ENCODE assay signal across 10 cellular contexts in the genomic region with DNA sequence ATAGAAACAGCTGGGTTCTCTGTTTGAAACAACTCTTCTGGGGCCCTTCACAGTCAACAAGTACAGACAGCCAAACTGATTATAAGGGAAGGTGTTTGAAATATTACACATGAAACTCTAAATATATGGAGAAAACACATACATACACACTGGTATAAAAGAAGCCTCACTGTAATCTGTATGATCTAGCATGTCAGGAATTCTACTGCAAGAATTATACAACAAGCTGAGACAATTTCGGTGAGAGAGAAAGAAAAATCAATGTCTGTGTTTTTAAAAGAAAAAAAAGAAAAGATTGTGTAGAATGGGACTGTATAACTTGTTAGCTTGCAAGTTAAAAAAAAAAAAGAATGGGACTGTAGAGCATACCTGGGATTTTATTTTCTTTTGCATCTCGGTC. TPM values are rescaled to one million over a fixed set of nuclear protein-coding genes. Genes with fewer than 3 reads are reported as not detected.
DNase-seq lines count a peak whose midpoint lies in the region; ATAC-seq and TF ChIP-seq lines count a peak whose summit lies in the region.
"Had no signal": no experiment of that assay in that cellular context is flagged by ENCODE, and none has a peak within 500 bp of the region (broad histone marks: within the 10 kb centered on the region; RNA-seq: fewer than 3 reads in every experiment).

No MANE protein-coding gene starts in this region.

- H3K9ac ChIP-seq in subcutaneous abdominal adipose tissue (ENCODE audit: low read length in 5 of 5): peak overlapping the region in 2 of 5 donors; percentile 20 to 28

- peaks cover 14% of the 10 kb centered on the region for H3K4me1 Mint-ChIP-seq in MCF 10A (ENCODE audit: insufficient read depth, unreplicated experiment)
- peaks cover 24% of the 10 kb centered on the region for H3K4me1 Mint-ChIP-seq in stimulated activated naive CD8-positive, alpha-beta T cell treated with anti-CD3 and anti-CD28 coated beads, Interleukin-15, amount 100 ng/mL, for 72 hours

- POLR2A ChIA-PET in MCF 10A (lab: Yijun Ruan, JAX): interaction anchor here (1.0 to 2.9 kb wide), 4 partner anchors 11 to 17 kb away, joined by 3 to 9 read pairs (median 6); no protein-coding TSS in a partner anchor

- intact Hi-C loops in cardiac septum (cut with DNase I) (loop anchor here (2.0 kb wide), 1 partner anchor 18 kb away; no protein-coding TSS in a partner anchor), MCF 10A (cut with micrococcal nuclease) (no loop called here)

- peak overlapping the region; percentile 77 for H3K27ac Mint-ChIP-seq in MCF 10A (ENCODE audit: low read depth, unreplicated experiment)
- no peak overlapping the region for H3K27ac Mint-ChIP-seq in stimulated activated naive CD8-positive, alpha-beta T cell treated with anti-CD3 and anti-CD28 coated beads, Interleukin-15, amount 100 ng/mL, for 72 hours

- H3K4me3 ChIP-seq in cardiac muscle cell (no peak overlapping the region), subcutaneous abdominal adipose tissue (ENCODE audit: low read depth in 1 of 5, low read length in 5 of 5) (no peak overlapping the region)
- H3K4me3 ChIP-seq: ovary, upper lobe of right lung had no signal

- peaks cover 6% of the 10 kb centered on the region for H3K36me3 Mint-ChIP-seq in MCF 10A (ENCODE audit: insufficient read depth, unreplicated experiment)

- no TSS peak for BruUV-seq in MCF 10A (replicated peaks; lab: Mats Ljungman, UMichigan)

- H3K9me3 ChIP-seq in cardiac muscle cell (ENCODE audit: low read depth): no peaks in the 10 kb centered on the region
- H3K9me3 ChIP-seq in subcutaneous abdominal adipose tissue (ENCODE audit: control insufficient read depth in 5 of 5, low read length in 5 of 5): peaks cover 0 to 11% (median 0%) of the 10 kb centered on the region in 5 donors
- H3K9me3 ChIP-seq: ovary, upper lobe of right lung had no signal

- H3K27me3 ChIP-seq in cardiac muscle cell (no peaks in the 10 kb centered on the region), subcutaneous abdominal adipose tissue (ENCODE audit: control insufficient read depth in 5 of 5, insufficient read depth in 4 of 5, low read length in 5 of 5) (no peaks in the 10 kb centered on the region)
- H3K27me3 ChIP-seq: ovary, upper lobe of right lung had no signal

- no peaks in the 10 kb centered on the region for H3K27me3 Mint-ChIP-seq in MCF 10A (ENCODE audit: insufficient read depth, unreplicated experiment)
- no peaks in the 10 kb centered on the region for H3K27me3 Mint-ChIP-seq in stimulated activated naive CD8-positive, alpha-beta T cell treated with anti-CD3 and anti-CD28 coated beads, Interleukin-15, amount 100 ng/mL, for 72 hours

- no peaks in the 10 kb centered on the region for H3K36me3 ChIP-seq in cardiac muscle cell
- H3K36me3 ChIP-seq in subcutaneous abdominal adipose tissue (ENCODE audit: control insufficient read depth in 5 of 5, insufficient read depth in 5 of 5, low read length in 5 of 5): peaks cover 0 to 20% (median 11%) of the 10 kb centered on the region in 5 donors
- H3K36me3 ChIP-seq: ovary, upper lobe of right lung had no signal

- H3K9me3 Mint-ChIP-seq in MCF 10A (ENCODE audit: unreplicated experiment): peaks cover 14% of the 10 kb centered on the region
- H3K9me3 Mint-ChIP-seq in stimulated activated naive CD8-positive, alpha-beta T cell treated with anti-CD3 and anti-CD28 coated beads, Interleukin-15, amount 100 ng/mL, for 72 hours: peaks cover 14 to 17% of the 10 kb centered on the region in 2 donors

- CTCF ChIA-PET in MCF 10A (lab: Yijun Ruan, JAX): interaction anchor here (0.7 to 0.8 kb wide), 2 partner anchors 29 to 1883 kb away, joined by 3 to 4 read pairs; no protein-coding TSS in a partner anchor

- peak; percentile 31 for ATAC-seq in HG03064 (IDR thresholded peaks at IDR 0.05; ENCODE audit: low read depth, unreplicated experiment)
- ATAC-seq in stimulated activated naive CD8-positive, alpha-beta T cell treated with anti-CD3 and anti-CD28 coated beads, Interleukin-15, amount 100 ng/mL, for 72 hours: no peak

- H3K4me1 ChIP-seq in cardiac muscle cell (ENCODE audit: low read depth) (peaks cover 53% of the 10 kb centered on the region), subcutaneous abdominal adipose tissue (ENCODE audit: control insufficient read depth in 5 of 5, insufficient read depth in 5 of 5, low read length in 5 of 5) (peaks cover 4 to 42% (median 20%) of the 10 kb centered on the region in 5 donors)

- DNase-seq in cardiac muscle cell (ENCODE audit: low read depth in 1 of 2, low spot score in 1 of 2) (no peak), cardiac septum (ENCODE audit: low spot score) (no peak), MCF 10A (ENCODE audit: unreplicated experiment) (no peak), NCI-H748 treated with DMSO at 0.1 percent for 48 hours (lab: John Stamatoyannopoulos, UW) (no peak), NCI-H526 treated with DMSO at 0.1 percent for 48 hours (lab: John Stamatoyannopoulos, UW) (no peak)
- DNase-seq in stimulated activated naive CD8-positive, alpha-beta T cell treated with anti-CD3 and anti-CD28 coated beads, Interleukin-15, amount 100 ng/mL, for 72 hours: no peak
- DNase-seq: ovary, upper lobe of right lung had no signal

- H3K4me3 Mint-ChIP-seq in MCF 10A (ENCODE audit: unreplicated experiment): no peak overlapping the region
- no peak overlapping the region for H3K4me3 Mint-ChIP-seq in stimulated activated naive CD8-positive, alpha-beta T cell treated with anti-CD3 and anti-CD28 coated beads, Interleukin-15, amount 100 ng/mL, for 72 hours

- TF ChIP-seq CTCF in cardiac muscle cell (IDR thresholded peaks at IDR 0.05; ENCODE audit: low read depth, low read length) (no peak), MCF 10A (IDR thresholded peaks at IDR 0.05; ENCODE audit: unreplicated experiment) (no peak)

- peak overlapping the region; percentile 84 for H3K27ac ChIP-seq in cardiac muscle cell
- peak overlapping the region; percentile 63 for H3K27ac ChIP-seq in subcutaneous abdominal adipose tissue (ENCODE audit: low read depth, low read length)
- H3K27ac ChIP-seq: ovary, upper lobe of right lung had no signal

RNA-seq across cellular contexts. Expression of a gene that starts 26.3 kb away (rescaled TPM):
- 18.5 and 40.4 TPM in 2 replicates for total RNA-seq in cardiac muscle cell
- polyA plus RNA-seq in cardiac muscle cell: 4.1 and 11.5 TPM in 2 replicates
- 14.0 TPM for total RNA-seq in cardiac septum
- total RNA-seq in MCF 10A (2022): 6.1 and 10.5 TPM in 2 replicates
